Comparison of ENCODE assay signal across 10 cellular contexts in genomic region chr6:158242071-158242606, GRCh38.
A peak's percentile ranks its signal among the peaks of the same experiment; 100 is the strongest.
DNase-seq lines count a peak whose midpoint lies in the region; ATAC-seq and TF ChIP-seq lines count a peak whose summit lies in the region.
"Had no signal": no experiment of that assay in that cellular context is flagged by ENCODE, and none has a peak within 500 bp of the region (broad histone marks: within the 10 kb centered on the region; RNA-seq: fewer than 3 reads in every experiment).

No MANE protein-coding gene starts in this region.

- H3K27me3 ChIP-seq in DOHH2 (ENCODE audit: control insufficient read depth, low read length), result no peaks in the 10 kb centered on the region
- H3K27me3 ChIP-seq: gastroesophageal sphincter had no signal

- ATAC-seq in GM21526 (IDR thresholded peaks at IDR 0.05; ENCODE audit: low FRiP score, unreplicated experiment), result peak; percentile 23
- ATAC-seq: gastroesophageal sphincter had no signal

- H3K79me2 ChIP-seq in DOHH2 (ENCODE audit: control insufficient read depth, low read length), result peaks cover 60% of the 10 kb centered on the region

- no peak for TF ChIP-seq CTCF in DOHH2 (IDR thresholded peaks at IDR 0.05; ENCODE audit: low read depth, low read length, poor library complexity, severe bottlenecking)

- DNase-seq in SK-N-MC (ENCODE audit: low read depth, low spot score), result no peak
- DNase-seq in stimulated activated CD4-positive, alpha-beta T cell treated with anti-CD3 and anti-CD28 coated beads, Interleukin-15, amount 100 ng/mL, for 24 hours, result no peak
- DNase-seq in NCI-H774 (lab: John Stamatoyannopoulos, UW), result no peak
- no peak for DNase-seq in activated effector memory CD4-positive, alpha-beta T cell treated with anti-CD3 and anti-CD28 coated beads, Interleukin-2, amount 50 U/mL, for 16 hours
- DNase-seq in erythroblast (lab: John Stamatoyannopoulos, UW), result no peak
- DNase-seq: activated CD8-positive, alpha-beta memory T cell treated with anti-CD3 and anti-CD28 coated beads, Interleukin-2, amount 50 U/mL, for 48 hours had no signal

- H3K27ac ChIP-seq in DOHH2 (ENCODE audit: low read depth, low read length) (peak overlapping the region; percentile 56), SK-N-MC (peak overlapping the region; percentile 30; the same call in 1 of the 2 replicates), mesodermal cell (ENCODE audit: low read depth, low read length, severe bottlenecking) (peak overlapping the region; percentile 47)
- H3K27ac ChIP-seq: gastroesophageal sphincter had no signal

- TF ChIP-seq POLR2A in erythroblast (IDR thresholded peaks at IDR 0.05; ENCODE audit: low read length), result no peak

- H4K20me1 ChIP-seq in DOHH2 (ENCODE audit: control insufficient read depth, insufficient read depth, low read depth, low read length), result peaks cover 4% of the 10 kb centered on the region; the same call in 1 of the 2 replicates

- H3K4me1 ChIP-seq in DOHH2 (ENCODE audit: control insufficient read depth, low read length) (peaks cover 34% of the 10 kb centered on the region), mesodermal cell (ENCODE audit: control insufficient read depth, insufficient read depth, low read length, poor library complexity, severe bottlenecking) (no peaks in the 10 kb centered on the region)
- H3K4me1 ChIP-seq: gastroesophageal sphincter had no signal

- H3K9me3 ChIP-seq in DOHH2 (ENCODE audit: control insufficient read depth, insufficient read depth, low read length) (no peaks in the 10 kb centered on the region), SK-N-MC (ENCODE audit: low read depth, low read length) (no peaks in the 10 kb centered on the region), mesodermal cell (ENCODE audit: control insufficient read depth, low read length) (no peaks in the 10 kb centered on the region)
- H3K9me3 ChIP-seq: gastroesophageal sphincter had no signal

- no peaks in the 10 kb centered on the region for H3K9me2 ChIP-seq in DOHH2 (replicated peaks; ENCODE audit: control insufficient read depth, low read length)

- 95 to 100% methylated on average over 1 to 7 of the region's 7 CpGs for WGBS in mesodermal cell (ENCODE audit: insufficient coverage in 2 of 2), 2 experiments

- peaks cover 26% of the 10 kb centered on the region for H3K36me3 ChIP-seq in DOHH2 (ENCODE audit: control insufficient read depth, low read length)
- peaks cover 6% of the 10 kb centered on the region; the same call in 1 of the 2 replicates for H3K36me3 ChIP-seq in SK-N-MC (ENCODE audit: insufficient read depth, low read length)
- H3K36me3 ChIP-seq in mesodermal cell (ENCODE audit: control insufficient read depth, insufficient read depth, low read length), result peaks cover 31% of the 10 kb centered on the region

- H3F3A ChIP-seq in DOHH2 (ENCODE audit: control insufficient read depth, insufficient read depth), result peaks cover 9% of the 10 kb centered on the region

- H3K4me2 ChIP-seq in DOHH2 (ENCODE audit: low read length), result peak overlapping the region; percentile 59

- H3K4me3 ChIP-seq in DOHH2 (ENCODE audit: low read length) (peak overlapping the region; percentile 37), SK-N-MC (no peak overlapping the region), mesodermal cell (ENCODE audit: extremely low read depth, insufficient read depth, low read length, poor library complexity, severe bottlenecking) (no peak overlapping the region)
- H3K4me3 ChIP-seq: gastroesophageal sphincter had no signal

- no peak overlapping the region for H3K9ac ChIP-seq in SK-N-MC (ENCODE audit: insufficient read length)
